Comparison of ENCODE assay signal across 27 cellular contexts in the genomic region with DNA sequence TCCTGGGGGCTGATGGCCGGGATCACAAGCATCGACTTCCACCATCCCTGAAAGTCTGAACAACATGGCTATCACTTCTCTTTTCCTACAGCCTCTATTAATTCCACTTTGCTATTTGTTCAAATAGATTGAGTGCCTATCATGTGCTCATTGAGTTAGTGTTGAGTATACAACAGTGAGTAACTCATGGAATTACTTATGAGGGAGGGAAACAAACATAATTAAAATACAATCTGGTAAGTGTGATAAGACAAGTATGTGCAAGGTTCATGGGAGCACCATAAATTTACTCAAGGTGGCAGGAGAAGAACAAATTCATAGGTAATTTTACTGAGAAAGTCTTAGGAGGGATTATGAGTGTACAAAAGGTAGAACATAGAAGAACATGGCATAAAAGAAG.
"Had no signal": no experiment of that assay in that cellular context is flagged by ENCODE, and none has a peak within 500 bp of the region (broad histone marks: within the 10 kb centered on the region; RNA-seq: fewer than 3 reads in every experiment).

No MANE protein-coding gene starts in this region.

- DNase-seq: activated B cell treated with CpG ODN at 0.5 μM for 24 hours; activated CD4-positive, alpha-beta memory T cell treated with anti-CD3 and anti-CD28 coated beads for 36 hours; activated CD4-positive, alpha-beta T cell treated with anti-CD3 and anti-CD28 coated beads, Interleukin-2, amount 10 ng/mL, durations not matched to agents 7 days and 5 days; activated gamma-delta T cell treated with Interleukin-2 at 50 U/mL for 16 hours; activated naive CD4-positive, alpha-beta T cell treated with anti-CD3 and anti-CD28 coated beads, Interleukin-2, amount 10 ng/mL, durations not matched to agents 7 days and 5 days; activated naive CD8-positive, alpha-beta T cell treated with anti-CD3 and anti-CD28 coated beads for 36 hours; activated T-cell treated with anti-CD3 and anti-CD28 coated beads for 4 hours; activated T-cell treated with anti-CD3 and anti-CD28 coated beads, Interleukin-2, amount 50 U/mL, for 72 hours; anterior cingulate cortex; body of pancreas; central memory CD4-positive, alpha-beta T cell; MG63; MV-4-11; NCI-H1092 treated with DMSO at 0.1 percent for 48 hours; NCI-H1417 treated with DMSO at 0.1 percent for 48 hours; NCI-H1694; NCI-H2029; NCI-H2107; NCI-H2171 treated with DMSO at 0.1 percent for 48 hours; NCI-H345; NCI-H524; PC-9; SHP77 treated with DMSO at 0.1 percent for 48 hours; T-cell; T-helper 2 cell; T1000 had no signal

- ATAC-seq: activated T-cell treated with anti-CD3 and anti-CD28 coated beads, Interleukin-2, amount 50 U/mL, for 72 hours; body of pancreas; T-cell had no signal

- H3K9me3 ChIP-seq: body of pancreas, MG63 had no signal

- H3K36me3 ChIP-seq: MG63 had no signal

- H3K27ac ChIP-seq: body of pancreas, PC-9, SK-N-MC had no signal

- H3K27me3 ChIP-seq: body of pancreas, MG63 had no signal

- H3K4me3 ChIP-seq: body of pancreas, MG63, PC-9, SK-N-MC had no signal
